ENCODE assay signal across 1 cellular context in genomic region chr17:50476545-50477315, GRCh38.
TF ChIP-seq lines count a peak whose summit lies in the region.

No MANE protein-coding gene starts in this region.

TF ChIP-seq in HepG2, 621 proteins besides CTCF, POLR2A, EP300 and RAD21 (continued from another document and continues in another):
- no peak for TF ChIP-seq ZNF318 (CRISPR knock-in tag; IDR thresholded peaks at IDR 0.05)
- TF ChIP-seq PAXIP1 (CRISPR knock-in tag; conservative IDR thresholded peaks at IDR 0.05): peak; percentile 52
- no peak for TF ChIP-seq ZNF10 (CRISPR knock-in tag; IDR thresholded peaks at IDR 0.05; ENCODE audit: borderline replicate concordance, low read depth)
- no peak for TF ChIP-seq ZNF691 (CRISPR knock-in tag; IDR thresholded peaks at IDR 0.05; ENCODE audit: borderline replicate concordance, low read depth)
- TF ChIP-seq JDP2 (CRISPR knock-in tag; IDR thresholded peaks at IDR 0.05; ENCODE audit: borderline replicate concordance): no peak
- TF ChIP-seq NR0B2 (CRISPR knock-in tag; IDR thresholded peaks at IDR 0.05): no peak
- TF ChIP-seq TBX3 (IDR thresholded peaks at IDR 0.05; ENCODE audit: borderline replicate concordance): no peak
- TF ChIP-seq ASH2L (IDR thresholded peaks at IDR 0.05; ENCODE audit: insufficient read length, low read depth, low read length): no peak
- TF ChIP-seq ZNF576 (CRISPR knock-in tag; IDR thresholded peaks at IDR 0.05): no peak
- TF ChIP-seq REPIN1 (CRISPR knock-in tag; IDR thresholded peaks at IDR 0.05; ENCODE audit: borderline replicate concordance, low read depth): no peak
- TF ChIP-seq ARID3A (IDR thresholded peaks at IDR 0.05; ENCODE audit: low read depth, low read length): no peak
- no peak for TF ChIP-seq ZNF878 (CRISPR knock-in tag; IDR thresholded peaks at IDR 0.05)
- TF ChIP-seq, protein P1, sequence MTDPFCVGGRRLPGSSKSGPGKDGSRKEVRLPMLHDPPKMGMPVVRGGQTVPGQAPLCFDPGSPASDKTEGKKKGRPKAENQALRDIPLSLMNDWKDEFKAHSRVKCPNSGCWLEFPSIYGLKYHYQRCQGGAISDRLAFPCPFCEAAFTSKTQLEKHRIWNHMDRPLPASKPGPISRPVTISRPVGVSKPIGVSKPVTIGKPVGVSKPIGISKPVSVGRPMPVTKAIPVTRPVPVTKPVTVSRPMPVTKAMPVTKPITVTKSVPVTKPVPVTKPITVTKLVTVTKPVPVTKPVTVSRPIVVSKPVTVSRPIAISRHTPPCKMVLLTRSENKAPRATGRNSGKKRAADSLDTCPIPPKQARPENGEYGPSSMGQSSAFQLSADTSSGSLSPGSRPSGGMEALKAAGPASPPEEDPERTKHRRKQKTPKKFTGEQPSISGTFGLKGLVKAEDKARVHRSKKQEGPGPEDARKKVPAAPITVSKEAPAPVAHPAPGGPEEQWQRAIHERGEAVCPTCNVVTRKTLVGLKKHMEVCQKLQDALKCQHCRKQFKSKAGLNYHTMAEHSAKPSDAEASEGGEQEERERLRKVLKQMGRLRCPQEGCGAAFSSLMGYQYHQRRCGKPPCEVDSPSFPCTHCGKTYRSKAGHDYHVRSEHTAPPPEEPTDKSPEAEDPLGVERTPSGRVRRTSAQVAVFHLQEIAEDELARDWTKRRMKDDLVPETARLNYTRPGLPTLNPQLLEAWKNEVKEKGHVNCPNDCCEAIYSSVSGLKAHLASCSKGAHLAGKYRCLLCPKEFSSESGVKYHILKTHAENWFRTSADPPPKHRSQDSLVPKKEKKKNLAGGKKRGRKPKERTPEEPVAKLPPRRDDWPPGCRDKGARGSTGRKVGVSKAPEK (CRISPR knock-in tag; IDR thresholded peaks at IDR 0.05; ENCODE audit: borderline replicate concordance): no peak
- no peak for TF ChIP-seq NONO (IDR thresholded peaks at IDR 0.05)
- TF ChIP-seq NONO (CRISPR knock-in tag; conservative IDR thresholded peaks at IDR 0.05): 0 out of 2 replicates have a peak, but pooled peaks have one; percentile 22
- no peak for TF ChIP-seq ZFP36L1 (CRISPR knock-in tag; IDR thresholded peaks at IDR 0.05)
- 0 out of 2 replicates have a peak, but pooled peaks have one; percentile 52 for TF ChIP-seq DPF2 (CRISPR knock-in tag; IDR thresholded peaks at IDR 0.05; ENCODE audit: borderline replicate concordance, low read depth)
- no peak for TF ChIP-seq ZFX (CRISPR knock-in tag; IDR thresholded peaks at IDR 0.05; ENCODE audit: low read depth)
- TF ChIP-seq TBP (CRISPR knock-in tag; IDR thresholded peaks at IDR 0.05): 0 out of 2 replicates have a peak, but pooled peaks have one; percentile 22
- TF ChIP-seq FIP1L1 (IDR thresholded peaks at IDR 0.05; ENCODE audit: borderline replicate concordance, insufficient read depth, low read depth, low read length): no peak
- no peak for TF ChIP-seq ZIK1 (CRISPR knock-in tag; IDR thresholded peaks at IDR 0.05; ENCODE audit: borderline replicate concordance, low read depth)
- no peak for TF ChIP-seq SUZ12 (IDR thresholded peaks at IDR 0.05; ENCODE audit: low read depth, low read length)
- TF ChIP-seq ZNF660 (CRISPR knock-in tag; IDR thresholded peaks at IDR 0.05; ENCODE audit: borderline replicate concordance, low read depth): no peak
- no peak for TF ChIP-seq IKZF1 (IDR thresholded peaks at IDR 0.05)
- peak; percentile 28; the same call in 1 of the 2 replicates for TF ChIP-seq ZMAT3 (CRISPR knock-in tag; conservative IDR thresholded peaks at IDR 0.05)
- TF ChIP-seq MBNL3 (CRISPR knock-in tag; conservative IDR thresholded peaks at IDR 0.05): no peak
- TF ChIP-seq ZNF737 (CRISPR knock-in tag; IDR thresholded peaks at IDR 0.05; ENCODE audit: borderline replicate concordance): no peak
- TF ChIP-seq ZNF17 (CRISPR knock-in tag; IDR thresholded peaks at IDR 0.05): no peak
- TF ChIP-seq, protein P2, sequence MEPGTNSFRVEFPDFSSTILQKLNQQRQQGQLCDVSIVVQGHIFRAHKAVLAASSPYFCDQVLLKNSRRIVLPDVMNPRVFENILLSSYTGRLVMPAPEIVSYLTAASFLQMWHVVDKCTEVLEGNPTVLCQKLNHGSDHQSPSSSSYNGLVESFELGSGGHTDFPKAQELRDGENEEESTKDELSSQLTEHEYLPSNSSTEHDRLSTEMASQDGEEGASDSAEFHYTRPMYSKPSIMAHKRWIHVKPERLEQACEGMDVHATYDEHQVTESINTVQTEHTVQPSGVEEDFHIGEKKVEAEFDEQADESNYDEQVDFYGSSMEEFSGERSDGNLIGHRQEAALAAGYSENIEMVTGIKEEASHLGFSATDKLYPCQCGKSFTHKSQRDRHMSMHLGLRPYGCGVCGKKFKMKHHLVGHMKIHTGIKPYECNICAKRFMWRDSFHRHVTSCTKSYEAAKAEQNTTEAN (CRISPR knock-in tag; conservative IDR thresholded peaks at IDR 0.05): no peak; the same call in 1 of the 2 replicates
- TF ChIP-seq LRRFIP1 (CRISPR knock-in tag; conservative IDR thresholded peaks at IDR 0.05): no peak
- 0 out of 2 replicates have a peak, but pooled peaks have one; percentile 26 for TF ChIP-seq FOSL2 (CRISPR knock-in tag; IDR thresholded peaks at IDR 0.05)
- TF ChIP-seq ATF5 (CRISPR knock-in tag; IDR thresholded peaks at IDR 0.05; ENCODE audit: low read depth): no peak
- no peak; the same call in 1 of the 2 replicates for TF ChIP-seq ZNF550 (CRISPR knock-in tag; IDR thresholded peaks at IDR 0.05; ENCODE audit: borderline replicate concordance)
- TF ChIP-seq KMT2B (CRISPR knock-in tag; IDR thresholded peaks at IDR 0.05): no peak
- TF ChIP-seq LCORL (IDR thresholded peaks at IDR 0.05): no peak
- TF ChIP-seq LCORL (CRISPR knock-in tag; IDR thresholded peaks at IDR 0.05): peak; percentile 52; the same call in 1 of the 2 replicates
